Comparison of ENCODE assay signal across 15 cellular contexts in the genomic region with DNA sequence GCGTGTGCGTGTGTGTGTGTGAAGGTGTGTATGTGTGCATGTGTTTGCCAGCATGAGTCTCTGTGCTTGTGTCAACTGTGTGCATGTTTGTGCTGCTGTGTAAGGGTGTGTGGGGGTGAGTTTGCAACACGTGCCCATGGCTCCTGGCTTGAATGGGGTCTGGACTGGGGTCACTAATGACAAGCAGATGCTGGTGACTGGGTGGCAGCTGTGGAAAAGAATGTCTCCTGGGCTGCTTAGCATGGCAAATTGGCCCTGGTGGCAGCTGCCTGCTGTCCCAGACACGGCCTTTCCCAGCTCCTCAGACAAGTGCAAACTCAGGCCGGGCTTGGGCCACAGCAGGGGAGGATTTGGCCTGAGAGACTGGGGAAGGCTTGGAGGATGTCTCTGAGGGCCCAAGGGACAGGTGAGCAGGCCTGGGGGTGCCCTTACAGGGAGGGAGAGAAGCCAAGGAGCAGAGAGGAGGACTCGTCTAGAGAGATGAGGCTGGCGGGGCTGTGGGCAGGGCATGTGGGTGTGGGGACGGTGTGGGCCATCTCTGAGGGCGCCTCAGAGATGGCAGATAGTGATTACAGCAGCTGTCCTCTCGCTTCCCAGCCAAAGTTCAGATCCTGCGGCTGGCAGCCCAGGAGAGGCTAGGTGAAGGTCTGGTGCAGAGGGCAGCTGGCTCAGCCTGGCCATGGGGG. TPM values are rescaled to one million over a fixed set of nuclear protein-coding genes. Genes with fewer than 3 reads are reported as not detected.
DNase-seq lines count a peak whose midpoint lies in the region; ATAC-seq and TF ChIP-seq lines count a peak whose summit lies in the region.
"Had no signal": no experiment of that assay in that cellular context is flagged by ENCODE, and none has a peak within 500 bp of the region (broad histone marks: within the 10 kb centered on the region; RNA-seq: fewer than 3 reads in every experiment).

No MANE protein-coding gene starts in this region.

- H3K4me3 ChIP-seq in heart left ventricle: peak overlapping the region; percentile 12 to 82 (median 60)
- H3K4me3 ChIP-seq in parathyroid adenoma (ENCODE audit: low read depth, low read length): peak overlapping the region; percentile 18

- TF ChIP-seq POLR2A in heart left ventricle (IDR thresholded peaks at IDR 0.05): no peak

- H3K4me2 ChIP-seq in parathyroid adenoma (ENCODE audit: low read length): peak overlapping the region; percentile 26

- H3K36me3 ChIP-seq in heart left ventricle (no peaks in the 10 kb centered on the region), parathyroid adenoma (ENCODE audit: control insufficient read depth, insufficient read depth, low read length) (no peaks in the 10 kb centered on the region)
- H3K36me3 ChIP-seq: brain microvascular endothelial cell had no signal

- intact Hi-C loops in heart left ventricle (cut with DNase I) (loop anchor here in 4 of 10 donors (5.0 to 10.0 kb wide), 2 partner anchors 96 to 98 kb away; no protein-coding TSS in a partner anchor), Right ventricle myocardium superior (cut with DNase I) (no loop called here), left ventricle myocardium superior (cut with micrococcal nuclease) (no loop called here)

- ATAC-seq in heart left ventricle: no peak
- ATAC-seq in Right ventricle myocardium superior (ENCODE audit: poor library complexity): no peak
- ATAC-seq in left ventricle myocardium superior: peak; percentile 1
- ATAC-seq: activated CD4-positive, alpha-beta T cell treated with anti-CD3 and anti-CD28 coated beads for 36 hours had no signal

- H3K9me3 ChIP-seq in heart left ventricle (no peaks in the 10 kb centered on the region), parathyroid adenoma (ENCODE audit: control insufficient read depth, low read length) (no peaks in the 10 kb centered on the region)

- peaks cover 9 to 98% (median 68%) of the 10 kb centered on the region in 12 donors for H3K4me1 ChIP-seq in heart left ventricle
- H3K4me1 ChIP-seq in parathyroid adenoma: peaks cover 5% of the 10 kb centered on the region

- no peak overlapping the region for H3K9ac ChIP-seq in parathyroid adenoma

- no peak for TF ChIP-seq CTCF in heart left ventricle (IDR thresholded peaks at IDR 0.05)
- no peak for TF ChIP-seq CTCF in parathyroid adenoma (IDR thresholded peaks at IDR 0.05)

- H3K79me2 ChIP-seq in parathyroid adenoma: no peaks in the 10 kb centered on the region

- H3K27ac ChIP-seq in heart left ventricle (peak overlapping the region; percentile 73 to 94 (median 82)), parathyroid adenoma (no peak overlapping the region)
- H3K27ac ChIP-seq: brain microvascular endothelial cell, epithelial cell of prostate had no signal

- H3K27me3 ChIP-seq in heart left ventricle (no peaks in the 10 kb centered on the region), parathyroid adenoma (ENCODE audit: control insufficient read depth, insufficient read depth, low read length) (no peaks in the 10 kb centered on the region)
- H3K27me3 ChIP-seq: brain microvascular endothelial cell had no signal

- 32 to 48% (median 40%) methylated on average over 11 of the region's 11 CpGs for WGBS in heart left ventricle, 4 donors

- H2AFZ ChIP-seq in parathyroid adenoma: peak overlapping the region; percentile 56

- DNase-seq in heart left ventricle: peak in 1 of 5 donors; percentile 56
- no peak for DNase-seq in Right ventricle myocardium superior
- DNase-seq in left ventricle myocardium superior: peak; percentile 34
- no peak for DNase-seq in cerebellum (ENCODE audit: low spot score)
- no peak for DNase-seq in NCI-H526 treated with DMSO at 0.1 percent for 48 hours (lab: John Stamatoyannopoulos, UW)
- no peak for DNase-seq in SKM-1 treated with dmso at 0.1 percent for 144 hours (lab: John Stamatoyannopoulos, UW; ENCODE audit: unreplicated experiment)
- DNase-seq in NCI-H524 treated with DMSO at 0.1 percent for 48 hours (lab: John Stamatoyannopoulos, UW): no peak
- DNase-seq: activated CD4-positive, alpha-beta T cell treated with anti-CD3 and anti-CD28 coated beads for 36 hours; brain microvascular endothelial cell; H7 had no signal

RNA-seq across cellular contexts. Expression of a gene that starts 1.5 kb away (rescaled TPM):
- total RNA-seq in heart left ventricle (100 to 1,000 TPM; 113 to 420 (median 206) TPM), Right ventricle myocardium superior (236 TPM), left ventricle myocardium superior (323 TPM), cerebellum (2.3 TPM)
- polyA plus RNA-seq in heart left ventricle: 100 to 1,000 TPM; 220 to 256 TPM
- total RNA-seq: H7, HT1080 had no signal

RNA-seq across cellular contexts. Expression of a gene that starts 50.6 kb away (rescaled TPM):
- not detected for total RNA-seq in heart left ventricle
- polyA plus RNA-seq in heart left ventricle: not detected
- not detected for total RNA-seq in Right ventricle myocardium superior
- not detected for total RNA-seq in left ventricle myocardium superior
- 4.3 TPM for total RNA-seq in cerebellum
- total RNA-seq: A673; activated CD4-positive, alpha-beta T cell treated with anti-CD3 and anti-CD28 coated beads for 36 hours; activated T-helper 1 cell treated with anti-CD3 and anti-CD28 coated beads, Interleukin-12 subunit alpha, Interleukin-12 subunit beta, Interleukin-2, Interleukin-4 antibody, amounts not matched to agents 30 ng/mL and 10 ng/mL and 1 ng/mL, durations not matched to agents 14 hours and 24 hours and 36 hours; HT1080 had no signal

Comparison
In these comparisons a context has a peak if more than half of its experiments do, and no peak if none do; other contexts are left out.
1. RNA of a gene that starts 1.5 kb away (total RNA-seq): 323 TPM in left ventricle myocardium superior (single experiment), 236 TPM in Right ventricle myocardium superior (single experiment) and 113 to 420 TPM in heart left ventricle; 2.3 TPM in cerebellum (single experiment); every median in the first group is over 10 times any median in the second.